Comparison of ENCODE assay signal across 15 cellular contexts in the genomic region with DNA sequence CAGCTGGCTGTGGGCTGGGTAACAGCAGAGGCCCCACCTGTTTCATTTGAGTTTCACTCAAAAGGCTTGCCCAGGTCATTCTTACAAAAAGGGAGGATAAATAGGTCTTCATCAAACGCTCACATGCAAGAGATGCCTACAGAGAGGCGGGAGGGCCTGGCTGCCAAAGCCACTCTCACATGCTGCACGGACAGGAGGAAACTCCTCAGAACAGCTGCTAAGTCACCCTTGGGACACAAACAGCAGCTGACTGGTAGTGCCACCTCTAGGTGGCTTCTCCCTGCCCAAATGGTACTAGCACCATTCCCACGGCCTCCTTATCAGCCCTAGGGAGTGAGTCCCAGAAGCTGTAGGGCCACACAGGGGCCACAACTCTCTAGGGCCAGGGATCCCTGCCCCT. TPM values are rescaled to one million over a fixed set of nuclear protein-coding genes. Genes with fewer than 3 reads are reported as not detected.
DNase-seq lines count a peak whose midpoint lies in the region; ATAC-seq, FAIRE-seq and TF ChIP-seq lines count a peak whose summit lies in the region.
"Had no signal": no experiment of that assay in that cellular context is flagged by ENCODE, and none has a peak within 500 bp of the region (broad histone marks: within the 10 kb centered on the region; RNA-seq: fewer than 3 reads in every experiment).

No MANE protein-coding gene starts in this region.

- H3K9me3 ChIP-seq in Loucy (ENCODE audit: insufficient read depth, low read depth, low read length), result no peaks in the 10 kb centered on the region
- no peaks in the 10 kb centered on the region for H3K9me3 ChIP-seq in pancreas
- H3K9me3 ChIP-seq: heart left ventricle had no signal

- H3K4me1 ChIP-seq in Loucy (ENCODE audit: insufficient read depth, low read length, poor library complexity, severe bottlenecking) (no peaks in the 10 kb centered on the region), pancreas (peaks cover 0 to under 1% (median 0%) of the 10 kb centered on the region in 3 donors)

- TF ChIP-seq CTCF in Loucy (conservative IDR thresholded peaks at IDR 0.05; ENCODE audit: low read length) (peak; percentile 28; the same call in 1 of the 2 replicates), bronchial epithelial cell (IDR thresholded peaks at IDR 0.05; ENCODE audit: insufficient read depth, low read length, severe bottlenecking) (peak; percentile 39), pancreas (IDR thresholded peaks at IDR 0.05) (no peak)

- peak; percentile 6 for DNase-seq in COLO668 (lab: John Stamatoyannopoulos, UW; ENCODE audit: unreplicated experiment)
- DNase-seq in bronchial epithelial cell (ENCODE audit: low read depth), result no peak
- no peak for DNase-seq in pancreas
- DNase-seq in A172 (ENCODE audit: low spot score), result no peak
- DNase-seq in amniotic stem cell (lab: John Stamatoyannopoulos, UW), result no peak
- DNase-seq: activated naive CD4-positive, alpha-beta T cell treated with anti-CD3 and anti-CD28 coated beads for 36 hours; cortex of kidney; heart left ventricle; Karpas-422; NCI-H146; NCI-H510A treated with DMSO at 0.1 percent for 48 hours had no signal

- no peak overlapping the region for H3K9ac ChIP-seq in Loucy (ENCODE audit: low read depth, low read length, poor library complexity, severe bottlenecking)

- no peak overlapping the region for H2AFZ ChIP-seq in Loucy (ENCODE audit: low read length)

- no peaks in the 10 kb centered on the region for H3F3A ChIP-seq in Loucy (ENCODE audit: low read depth)

- H3K9me2 ChIP-seq in Loucy (replicated peaks; ENCODE audit: low read depth, low read length), result no peaks in the 10 kb centered on the region

- H3K79me2 ChIP-seq in Loucy (ENCODE audit: insufficient read depth, low read length), result no peaks in the 10 kb centered on the region

- no peaks in the 10 kb centered on the region for H4K20me1 ChIP-seq in Loucy (ENCODE audit: insufficient read depth, low read length, poor library complexity, severe bottlenecking)

- H3K4me2 ChIP-seq in Loucy (ENCODE audit: low read depth, low read length, poor library complexity, severe bottlenecking), result no peak overlapping the region

- H3K4me3 ChIP-seq in Loucy (ENCODE audit: low read length, poor library complexity, severe bottlenecking) (no peak overlapping the region), bronchial epithelial cell (ENCODE audit: low read depth, low read length) (no peak overlapping the region), pancreas (no peak overlapping the region)
- H3K4me3 ChIP-seq: heart left ventricle had no signal

- H3K36me3 ChIP-seq in Loucy (ENCODE audit: insufficient read depth, low read length) (no peaks in the 10 kb centered on the region), bronchial epithelial cell (ENCODE audit: control insufficient read depth, insufficient read depth, low read length) (no peaks in the 10 kb centered on the region), pancreas (no peaks in the 10 kb centered on the region)
- H3K36me3 ChIP-seq: heart left ventricle had no signal

- no peaks in the 10 kb centered on the region for H3K27me3 ChIP-seq in Loucy (ENCODE audit: insufficient read depth, low read length, poor library complexity, severe bottlenecking)
- no peaks in the 10 kb centered on the region for H3K27me3 ChIP-seq in bronchial epithelial cell (ENCODE audit: control insufficient read depth, insufficient read depth, low read length)
- H3K27me3 ChIP-seq in pancreas, result no peaks in the 10 kb centered on the region
- H3K27me3 ChIP-seq: heart left ventricle had no signal

- intact Hi-C loops in pancreas (cut with DNase I), result no loop called here

- ATAC-seq in pancreas, result peak in 3 of 4 donors; percentile 73 to 90 (median 83)
- ATAC-seq in GM21825 (IDR thresholded peaks at IDR 0.05; ENCODE audit: unreplicated experiment), result no peak
- ATAC-seq in GM21360 (IDR thresholded peaks at IDR 0.05; ENCODE audit: unreplicated experiment), result no peak
- ATAC-seq: activated CD4-positive, CD25-positive, alpha-beta regulatory T cell treated with anti-CD3 and anti-CD28 coated beads, Interleukin-2, amount 50 U/mL, for 24 hours had no signal

- H3K27ac ChIP-seq in pancreas, result no peak overlapping the region
- H3K27ac ChIP-seq: heart left ventricle had no signal

- no peak for FAIRE-seq in bronchial epithelial cell (lab: Jason Lieb, UNC)
- FAIRE-seq in pancreas (lab: Jason Lieb, UNC), result no peak

- WGBS in pancreas, 2 donors, result 55 to 60% methylated on average over 4 of the region's 4 CpGs

RNA-seq across cellular contexts. Expression of a gene that starts 23.8 kb away (rescaled TPM):
- 18.7 and 20.6 TPM in 2 replicates for total RNA-seq in bronchial epithelial cell
- 10 to 100 TPM; 12.6 to 27.9 (median 15.9) TPM for total RNA-seq in pancreas
- polyA plus RNA-seq in pancreas, result 1 to 10 TPM; 4.9 to 7.6 TPM
- 6.5 and 8.2 TPM in 2 replicates for total RNA-seq in A172 (2014; rRNA removed; shearing (Covaris generic))

Comparison
In these comparisons a context has a peak if more than half of its experiments do, and no peak if none do; other contexts are left out.
1. CTCF ChIP-seq: peak in Loucy (single experiment) and bronchial epithelial cell (single experiment); none in pancreas (0 of 4).
2. ATAC-seq: peak in pancreas (3 of 4); none in GM21825 (single experiment) and GM21360 (single experiment).